15 cellular contexts compared by ENCODE assay signal in genomic region chr9:137478613-137479314, GRCh38. TPM values are rescaled to one million over a fixed set of nuclear protein-coding genes. Genes with fewer than 3 reads are reported as not detected.
A peak's percentile ranks its signal among the peaks of the same experiment; 100 is the strongest.
DNase-seq lines count a peak whose midpoint lies in the region; ATAC-seq, FAIRE-seq and TF ChIP-seq lines count a peak whose summit lies in the region.
"Had no signal": no experiment of that assay in that cellular context is flagged by ENCODE, and none has a peak within 500 bp of the region (broad histone marks: within the 10 kb centered on the region; RNA-seq: fewer than 3 reads in every experiment).

No MANE protein-coding gene starts in this region.

- H4K8ac ChIP-seq in IMR-90 (ENCODE audit: low read depth in 2 of 2, low read length in 2 of 2), result no peak overlapping the region

- intact Hi-C loops in IMR-90 (cut with micrococcal nuclease), result no loop called here
- intact Hi-C loops in naive thymus-derived CD4-positive, alpha-beta T cell (cut with micrococcal nuclease), result no loop called here

- H2AFZ ChIP-seq in IMR-90 (replicated peaks; ENCODE audit: low read length, poor library complexity) (peak overlapping the region; percentile 34), astrocyte (ENCODE audit: low read depth, low read length) (peak overlapping the region; percentile 26)

- H4K91ac ChIP-seq in IMR-90 (ENCODE audit: insufficient read depth, low read depth, low read length), result no peak overlapping the region

- H3K9me3 Mint-ChIP-seq in astrocyte (ENCODE audit: unreplicated experiment), result peaks cover 13% of the 10 kb centered on the region
- H3K9me3 Mint-ChIP-seq in naive thymus-derived CD4-positive, alpha-beta T cell, result peaks cover 5 to 19% (median 11%) of the 10 kb centered on the region in 11 donors

- ATAC-seq in IMR-90 (ENCODE audit: low read depth), result peak; percentile 53
- ATAC-seq in naive thymus-derived CD4-positive, alpha-beta T cell, result no peak
- ATAC-seq: effector memory CD8-positive, alpha-beta T cell had no signal

- H3K4me1 ChIP-seq in IMR-90 (ENCODE audit: control insufficient read depth, insufficient read depth, low read length), result peaks cover 6% of the 10 kb centered on the region
- H3K4me1 ChIP-seq in astrocyte (ENCODE audit: insufficient read depth, low read length), result peaks cover 10% of the 10 kb centered on the region
- no peaks in the 10 kb centered on the region for H3K4me1 ChIP-seq in naive thymus-derived CD4-positive, alpha-beta T cell (ENCODE audit: control insufficient read depth in 2 of 2, insufficient read depth in 2 of 2, low read length in 2 of 2)

- peaks cover 6% of the 10 kb centered on the region for H3K36me3 Mint-ChIP-seq in astrocyte (ENCODE audit: low read depth, unreplicated experiment)
- peaks cover 7 to 16% (median 12%) of the 10 kb centered on the region in 5 donors for H3K36me3 Mint-ChIP-seq in naive thymus-derived CD4-positive, alpha-beta T cell

- no peak overlapping the region for H2BK20ac ChIP-seq in IMR-90 (ENCODE audit: low read depth, low read length)

- H3K27ac Mint-ChIP-seq in astrocyte (ENCODE audit: unreplicated experiment), result no peak overlapping the region
- no peak overlapping the region for H3K27ac Mint-ChIP-seq in naive thymus-derived CD4-positive, alpha-beta T cell
- H3K27ac Mint-ChIP-seq: effector memory CD8-positive, alpha-beta T cell had no signal

- no peak for TF ChIP-seq RAD21 in IMR-90 (IDR thresholded peaks at IDR 0.05; ENCODE audit: low read length)

- H3K9me3 ChIP-seq in IMR-90 (ENCODE audit: control insufficient read depth, insufficient read depth, low read length), result peaks cover 13% of the 10 kb centered on the region
- peaks cover 7% of the 10 kb centered on the region for H3K9me3 ChIP-seq in astrocyte (ENCODE audit: insufficient read depth, low read depth, low read length)
- H3K9me3 ChIP-seq in naive thymus-derived CD4-positive, alpha-beta T cell (ENCODE audit: control insufficient read depth in 2 of 3, low read length in 3 of 3), result peaks cover 0 to 5% (median 0%) of the 10 kb centered on the region in 3 experiments
- H3K9me3 ChIP-seq: prostate gland had no signal

- H3K14ac ChIP-seq in IMR-90 (replicated peaks; ENCODE audit: low read depth, low read length), result no peak overlapping the region

- H3K9me1 ChIP-seq in IMR-90 (ENCODE audit: insufficient read depth, low read length), result peaks cover 6% of the 10 kb centered on the region; the same call in 1 of the 2 replicates

- no peak overlapping the region for H3K23ac ChIP-seq in IMR-90 (ENCODE audit: low read depth, low read length)

- no peak for TF ChIP-seq CTCF in IMR-90 (conservative IDR thresholded peaks at IDR 0.05; ENCODE audit: low read depth, low read length)
- TF ChIP-seq CTCF in astrocyte (IDR thresholded peaks at IDR 0.05; ENCODE audit: insufficient read depth, low read depth, low read length), result no peak

- dilution Hi-C loops in IMR-90 (cut with HindIII; ENCODE audit: low sequenced_read_pairs, unreplicated experiment), result no loop called here

- H2AK9ac ChIP-seq in IMR-90 (replicated peaks; ENCODE audit: low read depth, low read length, poor library complexity), result no peak overlapping the region

- CTCF ChIA-PET in IMR-90 (lab: Yijun Ruan, JAX), result interaction anchor here (0.6 kb wide), 1 partner anchor 21 kb away, joined by 6 read pairs; no protein-coding TSS in a partner anchor
- CTCF ChIA-PET in naive thymus-derived CD4-positive, alpha-beta T cell (lab: Charles Lee), result no interaction called here

- H4K20me1 ChIP-seq in IMR-90 (ENCODE audit: insufficient read depth, low read length) (no peaks in the 10 kb centered on the region), astrocyte (ENCODE audit: insufficient read depth, low read length) (no peaks in the 10 kb centered on the region)

- POLR2A ChIA-PET in IMR-90 (lab: Charles Lee; ENCODE audit: unreplicated experiment), result no interaction called here
- POLR2A ChIA-PET in naive thymus-derived CD4-positive, alpha-beta T cell (lab: Charles Lee), result no interaction called here

- no TSS peak for BruUV-seq in IMR-90 (replicated peaks; lab: Mats Ljungman, UMichigan)

- no peaks in the 10 kb centered on the region for H3K79me1 ChIP-seq in IMR-90 (ENCODE audit: low read depth in 1 of 2, low read length in 2 of 2)

- H3K79me2 ChIP-seq in astrocyte (ENCODE audit: insufficient read depth, low read length), result no peaks in the 10 kb centered on the region

- H4K5ac ChIP-seq in IMR-90 (ENCODE audit: low read depth, low read length), result no peak overlapping the region

- WGBS in IMR-90 (ENCODE audit: extremely low coverage in 2 of 2, insufficient read length in 1 of 2), 2 experiments, result 62% methylated on average over 31 of the region's 34 CpGs; no CpG with 5 or more reads in 1 of the 2 experiments

- no peak overlapping the region for H2AK5ac ChIP-seq in IMR-90 (ENCODE audit: low read depth, low read length)

- H3K4me2 ChIP-seq in IMR-90 (ENCODE audit: low read depth, low read length), result no peak overlapping the region
- H3K4me2 ChIP-seq in astrocyte (ENCODE audit: low read length), result peak overlapping the region; percentile 44

- DNase-seq in AG20443 (ENCODE audit: low spot score), result peak; percentile 64
- peak; percentile 24 for DNase-seq in IMR-90
- no peak for DNase-seq in astrocyte (ENCODE audit: low read depth)
- peak; percentile 33 for DNase-seq in medulla oblongata (ENCODE audit: extremely low spot score)
- no peak for DNase-seq in SKM-1 treated with dmso at 0.1 percent for 144 hours (lab: John Stamatoyannopoulos, UW; ENCODE audit: unreplicated experiment)
- DNase-seq in naive thymus-derived CD4-positive, alpha-beta T cell, result no peak
- DNase-seq in HTR-8/SVneo (ENCODE audit: insufficient read length, low spot score), result no peak
- no peak for DNase-seq in activated effector memory CD4-positive, alpha-beta T cell treated with anti-CD3 and anti-CD28 coated beads, Interleukin-2, amount 50 U/mL, for 16 hours
- DNase-seq: effector memory CD8-positive, alpha-beta T cell; glutamatergic neuron; mammary epithelial cell; NCI-H526 treated with DMSO at 0.1 percent for 48 hours had no signal

- peaks cover 8% of the 10 kb centered on the region for H3K27me3 Mint-ChIP-seq in astrocyte (ENCODE audit: low read depth, unreplicated experiment)
- no peaks in the 10 kb centered on the region for H3K27me3 Mint-ChIP-seq in naive thymus-derived CD4-positive, alpha-beta T cell
- H3K27me3 Mint-ChIP-seq: effector memory CD8-positive, alpha-beta T cell had no signal

- H2BK120ac ChIP-seq in IMR-90 (ENCODE audit: low read depth, low read length), result no peak overlapping the region

- H3K27ac ChIP-seq in IMR-90 (ENCODE audit: insufficient read depth, low read length) (no peak overlapping the region), astrocyte (ENCODE audit: low read depth, low read length) (no peak overlapping the region)
- H3K27ac ChIP-seq in naive thymus-derived CD4-positive, alpha-beta T cell (ENCODE audit: low read depth, low read length), result no peak overlapping the region
- H3K27ac ChIP-seq: prostate gland, SJSA1 had no signal

- TF ChIP-seq POLR2A in IMR-90 (IDR thresholded peaks at IDR 0.05; ENCODE audit: low read depth, low read length), result no peak

- no peak overlapping the region for H3K18ac ChIP-seq in IMR-90 (ENCODE audit: low read depth, low read length)

- no peak overlapping the region for H3K4ac ChIP-seq in IMR-90 (ENCODE audit: low read depth, low read length)

- no peak overlapping the region for H2BK15ac ChIP-seq in IMR-90 (ENCODE audit: low read depth, low read length)

- no peak overlapping the region for H3K9ac ChIP-seq in IMR-90 (ENCODE audit: low read depth, low read length)
- no peak overlapping the region for H3K9ac ChIP-seq in astrocyte (ENCODE audit: low read length)

- in situ Hi-C loops in IMR-90 (cut with MboI; ENCODE audit: low sequenced_read_pairs), result no loop called here

- no peak overlapping the region for H3K56ac ChIP-seq in IMR-90 (ENCODE audit: extremely low read depth, insufficient read depth, low read length)

- peaks cover 11% of the 10 kb centered on the region; the same call in 1 of the 2 replicates for H3K27me3 ChIP-seq in IMR-90 (ENCODE audit: control insufficient read depth, insufficient read depth, low read length)
- H3K27me3 ChIP-seq in astrocyte (ENCODE audit: insufficient read depth, low read length), result no peaks in the 10 kb centered on the region
- H3K27me3 ChIP-seq in naive thymus-derived CD4-positive, alpha-beta T cell (ENCODE audit: control insufficient read depth in 2 of 2, insufficient read depth in 2 of 2, low read length in 2 of 2), result no peaks in the 10 kb centered on the region
- H3K27me3 ChIP-seq: SJSA1 had no signal

- FAIRE-seq in astrocyte (lab: Jason Lieb, UNC) (no peak), HTR-8/SVneo (lab: Jason Lieb, UNC) (no peak)

- H3K4me3 ChIP-seq in IMR-90 (ENCODE audit: insufficient read depth, low read depth, low read length) (no peak overlapping the region), astrocyte (ENCODE audit: insufficient read depth, low read depth, low read length) (no peak overlapping the region)
- H3K4me3 ChIP-seq in naive thymus-derived CD4-positive, alpha-beta T cell (ENCODE audit: low read length), result no peak overlapping the region
- H3K4me3 ChIP-seq: prostate gland, SJSA1 had no signal

- H2BK5ac ChIP-seq in IMR-90 (ENCODE audit: low read depth, low read length, poor library complexity, severe bottlenecking), result no peak overlapping the region

- no peak overlapping the region for H3K4me3 Mint-ChIP-seq in astrocyte (ENCODE audit: unreplicated experiment)
- H3K4me3 Mint-ChIP-seq in naive thymus-derived CD4-positive, alpha-beta T cell, result no peak overlapping the region
- H3K4me3 Mint-ChIP-seq: effector memory CD8-positive, alpha-beta T cell had no signal

- H3K36me3 ChIP-seq in IMR-90 (ENCODE audit: control insufficient read depth, insufficient read depth, low read length), result no peaks in the 10 kb centered on the region
- no peaks in the 10 kb centered on the region for H3K36me3 ChIP-seq in astrocyte (ENCODE audit: insufficient read depth, low read length)
- no peaks in the 10 kb centered on the region for H3K36me3 ChIP-seq in naive thymus-derived CD4-positive, alpha-beta T cell (ENCODE audit: control insufficient read depth in 2 of 3, insufficient read depth in 3 of 3, low read length in 3 of 3)
- H3K36me3 ChIP-seq: prostate gland, SJSA1 had no signal

- peaks cover 7% of the 10 kb centered on the region for H3K4me1 Mint-ChIP-seq in astrocyte (ENCODE audit: low read depth, unreplicated experiment)
- peaks cover 0 to 13% (median 0%) of the 10 kb centered on the region in 7 donors for H3K4me1 Mint-ChIP-seq in naive thymus-derived CD4-positive, alpha-beta T cell

RNA-seq across cellular contexts. Expression of gene NSMF, which starts 19.6 kb away (rescaled TPM):
- total RNA-seq in IMR-90 (2012; rRNA removed) (7.7 and 10.0 TPM in 2 replicates), astrocyte (48.8 and 50.5 TPM in 2 replicates)
- polyA plus RNA-seq in IMR-90 (2012; rRNA removed), result 40.9 and 45.9 TPM in 2 replicates
- polyA plus RNA-seq in IMR-90 (2012; cell fraction: cytosol; rRNA removed), result 26.6 and 33.5 TPM in 2 replicates
- polyA plus RNA-seq in IMR-90 (2012; cell fraction: nucleus; rRNA removed; ENCODE audit: low replicate concordance), result 116 and 241 TPM in 2 replicates
- total RNA-seq in naive thymus-derived CD4-positive, alpha-beta T cell, result 10 to 100 TPM; 22.9 to 92.0 (median 57.3) TPM
- 10 to 100 TPM; 10.9 to 21.4 TPM for polyA plus RNA-seq in naive thymus-derived CD4-positive, alpha-beta T cell

RNA-seq across cellular contexts. Expression of gene ENTPD8, which starts 37.6 kb away (rescaled TPM):
- total RNA-seq in IMR-90 (2012; rRNA removed), result not detected in 2 replicates
- 0.07 TPM in 2 replicates for polyA plus RNA-seq in IMR-90 (2012; rRNA removed)
- polyA plus RNA-seq in IMR-90 (2012; cell fraction: cytosol; rRNA removed), result 0.06 and 0.11 TPM in 2 replicates
- polyA plus RNA-seq in IMR-90 (2012; cell fraction: nucleus; rRNA removed; ENCODE audit: low replicate concordance), result 0.37 and 0.78 TPM in 2 replicates
- 0.11 TPM in 1 of 2 replicates, not detected in the other for total RNA-seq in astrocyte
- total RNA-seq in naive thymus-derived CD4-positive, alpha-beta T cell, result not detected
- not detected for polyA plus RNA-seq in naive thymus-derived CD4-positive, alpha-beta T cell
- total RNA-seq: SJSA1 had no signal
- polyA plus RNA-seq: BJ had no signal

RNA-seq across cellular contexts. Expression of gene NOXA1, which starts 55.6 kb away (rescaled TPM):
- not detected in 2 replicates for total RNA-seq in IMR-90 (2012; rRNA removed)
- 0.16 and 0.17 TPM in 2 replicates for polyA plus RNA-seq in IMR-90 (2012; rRNA removed)
- 0.08 and 0.25 TPM in 2 replicates for polyA plus RNA-seq in IMR-90 (2012; cell fraction: cytosol; rRNA removed)
- polyA plus RNA-seq in IMR-90 (2012; cell fraction: nucleus; rRNA removed; ENCODE audit: low replicate concordance), result 1.3 and 3.4 TPM in 2 replicates
- 0.50 and 0.84 TPM in 2 replicates for total RNA-seq in astrocyte
- total RNA-seq in naive thymus-derived CD4-positive, alpha-beta T cell, result 10 to 100 TPM in 2 of 5 experiments, 1 to 10 TPM in 2, under 1 TPM in 1; 0.94 to 11.1 (median 6.0) TPM
- polyA plus RNA-seq in naive thymus-derived CD4-positive, alpha-beta T cell, result 1 to 10 TPM in 1 of 2 donors, under 1 TPM in 1; 0.73 to 2.6 TPM
- total RNA-seq: SJSA1 had no signal

RNA-seq across cellular contexts. Expression of gene EXD3, which starts 55.8 kb away (rescaled TPM):
- 1.1 and 1.7 TPM in 2 replicates for total RNA-seq in IMR-90 (2012; rRNA removed)
- polyA plus RNA-seq in IMR-90 (2012; rRNA removed), result 7.4 and 10.2 TPM in 2 replicates
- polyA plus RNA-seq in IMR-90 (2012; cell fraction: cytosol; rRNA removed), result 5.4 and 9.9 TPM in 2 replicates
- polyA plus RNA-seq in IMR-90 (2012; cell fraction: nucleus; rRNA removed; ENCODE audit: low replicate concordance), result 24.4 and 50.7 TPM in 2 replicates
- 8.5 and 9.4 TPM in 2 replicates for total RNA-seq in astrocyte
- 10 to 100 TPM; 11.7 to 27.2 (median 24.7) TPM for total RNA-seq in naive thymus-derived CD4-positive, alpha-beta T cell
- polyA plus RNA-seq in naive thymus-derived CD4-positive, alpha-beta T cell, result 1 to 10 TPM; 3.5 to 7.6 TPM

Comparison
In these comparisons a context has a peak if more than half of its experiments do, and no peak if none do; other contexts are left out.
1. DNase-seq: peak in AG20443 (single experiment), IMR-90 (single experiment) and medulla oblongata (single experiment); none in astrocyte (single experiment), SKM-1 treated with dmso at 0.1 percent for 144 hours (single experiment), naive thymus-derived CD4-positive, alpha-beta T cell (0 of 9), HTR-8/SVneo (single experiment) and activated effector memory CD4-positive, alpha-beta T cell treated with anti-CD3 and anti-CD28 coated beads, Interleukin-2, amount 50 U/mL, for 16 hours (single experiment).